In genomic region chr6:23690650-23691049, GRCh38 we compare ENCODE assay signal across 29 cellular contexts.
DNase-seq lines count a peak whose midpoint lies in the region; ATAC-seq and TF ChIP-seq lines count a peak whose summit lies in the region.
"Had no signal": no experiment of that assay in that cellular context is flagged by ENCODE, and none has a peak within 500 bp of the region (broad histone marks: within the 10 kb centered on the region; RNA-seq: fewer than 3 reads in every experiment).

No MANE protein-coding gene starts in this region.

- TF ChIP-seq EP300 in sigmoid colon (IDR thresholded peaks at IDR 0.05), result no peak

- H3K9me3 ChIP-seq in endodermal cell (ENCODE audit: control insufficient read depth, low read length) (no peaks in the 10 kb centered on the region), sigmoid colon (no peaks in the 10 kb centered on the region)
- H3K9me3 ChIP-seq: A549, tibial artery had no signal

- no peak overlapping the region for H3K9ac ChIP-seq in endodermal cell (ENCODE audit: extremely low read depth, low read length, poor library complexity, severe bottlenecking)

- H3K4me3 ChIP-seq in endodermal cell (ENCODE audit: low read length) (no peak overlapping the region), sigmoid colon (no peak overlapping the region)
- H3K4me3 ChIP-seq: A549, dorsolateral prefrontal cortex, K562, tibial artery had no signal

- no peaks in the 10 kb centered on the region for H3K4me1 ChIP-seq in endodermal cell (ENCODE audit: control insufficient read depth, insufficient read depth, low read length)
- H3K4me1 ChIP-seq in sigmoid colon, result peaks cover 0 to 28% (median 6%) of the 10 kb centered on the region in 4 donors
- H3K4me1 ChIP-seq: A549, tibial artery had no signal

- intact Hi-C loops in sigmoid colon (cut with DNase I), result no loop called here

- H3K27me3 ChIP-seq in endodermal cell (ENCODE audit: control insufficient read depth, insufficient read depth, low read length, poor library complexity, severe bottlenecking), result no peaks in the 10 kb centered on the region
- no peaks in the 10 kb centered on the region for H3K27me3 ChIP-seq in sigmoid colon
- H3K27me3 ChIP-seq: tibial artery had no signal

- H3K27ac Mint-ChIP-seq in endodermal cell, result no peak overlapping the region
- H3K27ac Mint-ChIP-seq: activated CD4-positive, alpha-beta T cell treated with anti-CD3 and anti-CD28 coated beads, Interleukin-2, amount 10 ng/mL, durations not matched to agents 7 days and 5 days; activated naive CD8-positive, alpha-beta T cell treated with anti-CD3 and anti-CD28 coated beads, Interleukin-2, amount 50 U/mL, for 24 hours; CD4-positive, alpha-beta memory T cell; naive thymus-derived CD4-positive, alpha-beta T cell; stimulated activated naive CD8-positive, alpha-beta T cell treated with anti-CD3 and anti-CD28 coated beads, Interleukin-15, Interleukin-2, amounts not matched to agents 100 ng/mL and 50 ng/mL, for 24 hours; WTC11 had no signal

- H3K36me3 ChIP-seq in endodermal cell (ENCODE audit: control insufficient read depth, insufficient read depth, low read length), result no peaks in the 10 kb centered on the region
- H3K36me3 ChIP-seq in sigmoid colon, result no peaks in the 10 kb centered on the region
- H3K36me3 ChIP-seq: tibial artery had no signal

- TF ChIP-seq POLR2A in sigmoid colon (IDR thresholded peaks at IDR 0.05), result no peak

- H3K9me3 Mint-ChIP-seq in endodermal cell, result no peaks in the 10 kb centered on the region
- H3K9me3 Mint-ChIP-seq: activated CD4-positive, alpha-beta T cell treated with anti-CD3 and anti-CD28 coated beads, Interleukin-2, amount 10 ng/mL, durations not matched to agents 7 days and 5 days; activated naive CD8-positive, alpha-beta T cell treated with anti-CD3 and anti-CD28 coated beads, Interleukin-2, amount 50 U/mL, for 24 hours; activated T-cell treated with anti-CD3 and anti-CD28 coated beads, Interleukin-2, amount 50 U/mL, for 4 hours; WTC11 had no signal

- TF ChIP-seq CTCF in endodermal cell (conservative IDR thresholded peaks at IDR 0.05), result no peak
- TF ChIP-seq CTCF in sigmoid colon (IDR thresholded peaks at IDR 0.05), result no peak

- H3K4me1 Mint-ChIP-seq in endodermal cell, result no peaks in the 10 kb centered on the region
- H3K4me1 Mint-ChIP-seq: activated CD4-positive, alpha-beta T cell treated with anti-CD3 and anti-CD28 coated beads, Interleukin-2, amount 10 ng/mL, durations not matched to agents 7 days and 5 days; activated naive CD8-positive, alpha-beta T cell treated with anti-CD3 and anti-CD28 coated beads, Interleukin-2, amount 50 U/mL, for 24 hours; CD4-positive, alpha-beta memory T cell; naive thymus-derived CD4-positive, alpha-beta T cell had no signal

- H3K36me3 Mint-ChIP-seq in endodermal cell (ENCODE audit: low read depth), result no peaks in the 10 kb centered on the region
- H3K36me3 Mint-ChIP-seq: CD4-positive, alpha-beta memory T cell; naive thymus-derived CD4-positive, alpha-beta T cell; WTC11 had no signal

- H3K27ac ChIP-seq in endodermal cell (ENCODE audit: low read depth, low read length) (peak overlapping the region; percentile 5), sigmoid colon (no peak overlapping the region)
- H3K27ac ChIP-seq: A549, dorsolateral prefrontal cortex, tibial artery had no signal

- ATAC-seq in HG03139 (IDR thresholded peaks at IDR 0.05; ENCODE audit: unreplicated experiment), result no peak
- ATAC-seq: A549; activated naive CD8-positive, alpha-beta T cell treated with anti-CD3 and anti-CD28 coated beads, Interleukin-2, amount 50 U/mL, for 24 hours; activated T-cell treated with anti-CD3 and anti-CD28 coated beads, Interleukin-2, amount 50 U/mL, for 4 hours; HCT116; K562; left ventricle myocardium superior; naive thymus-derived CD4-positive, alpha-beta T cell; WTC11 had no signal

- DNase-seq in DMS153 (lab: John Stamatoyannopoulos, UW) (peak; percentile 93), NCI-H146 (lab: John Stamatoyannopoulos, UW) (peak; percentile 97), NCI-H526 (lab: John Stamatoyannopoulos, UW) (peak; percentile 10 to 34), endodermal cell (no peak), inferior parietal cortex (ENCODE audit: extremely low spot score) (no peak), SIG-M5 treated with dmso at 0.1 percent for 504 hours (lab: John Stamatoyannopoulos, UW; ENCODE audit: unreplicated experiment) (no peak), sigmoid colon (no peak)
- DNase-seq: activated CD4-positive, alpha-beta T cell treated with anti-CD3 and anti-CD28 coated beads, Interleukin-2, amount 10 ng/mL, durations not matched to agents 7 days and 5 days; activated naive CD8-positive, alpha-beta T cell treated with anti-CD3 and anti-CD28 coated beads, Interleukin-2, amount 50 U/mL, for 24 hours; activated T-cell treated with anti-CD3 and anti-CD28 coated beads, Interleukin-2, amount 50 U/mL, for 4 hours; AML-193; CD4-positive, alpha-beta memory T cell; cerebellar nuclear complex; DMS53; dorsolateral prefrontal cortex; glutamatergic neuron; left ventricle myocardium superior; naive thymus-derived CD4-positive, alpha-beta T cell; NCI-H1694; NCI-H510A; occipital lobe; SIG-M5; tibial artery had no signal

- no peaks in the 10 kb centered on the region for H3K27me3 Mint-ChIP-seq in endodermal cell (ENCODE audit: insufficient read depth)
- H3K27me3 Mint-ChIP-seq: activated CD4-positive, alpha-beta T cell treated with anti-CD3 and anti-CD28 coated beads, Interleukin-2, amount 10 ng/mL, durations not matched to agents 7 days and 5 days; activated naive CD8-positive, alpha-beta T cell treated with anti-CD3 and anti-CD28 coated beads, Interleukin-2, amount 50 U/mL, for 24 hours; CD4-positive, alpha-beta memory T cell; naive thymus-derived CD4-positive, alpha-beta T cell; stimulated activated naive CD8-positive, alpha-beta T cell treated with anti-CD3 and anti-CD28 coated beads, Interleukin-15, Interleukin-2, amounts not matched to agents 100 ng/mL and 50 ng/mL, for 24 hours had no signal

- 81 to 90% methylated on average over 3 of the region's 3 CpGs for WGBS in endodermal cell (ENCODE audit: insufficient coverage in 1 of 2, insufficient read length in 1 of 2), 2 experiments
- 64 to 82% methylated on average over 3 of the region's 3 CpGs for WGBS in sigmoid colon, 2 donors

- H3K4me3 Mint-ChIP-seq in endodermal cell, result no peak overlapping the region
- H3K4me3 Mint-ChIP-seq: activated CD4-positive, alpha-beta T cell treated with anti-CD3 and anti-CD28 coated beads, Interleukin-2, amount 10 ng/mL, durations not matched to agents 7 days and 5 days; activated naive CD8-positive, alpha-beta T cell treated with anti-CD3 and anti-CD28 coated beads, Interleukin-2, amount 50 U/mL, for 24 hours; activated T-cell treated with anti-CD3 and anti-CD28 coated beads, Interleukin-2, amount 50 U/mL, for 4 hours; CD4-positive, alpha-beta memory T cell; naive thymus-derived CD4-positive, alpha-beta T cell; stimulated activated naive CD8-positive, alpha-beta T cell treated with anti-CD3 and anti-CD28 coated beads, Interleukin-15, Interleukin-2, amounts not matched to agents 100 ng/mL and 50 ng/mL, for 24 hours; WTC11 had no signal

Comparison
In these comparisons a context has a peak if more than half of its experiments do, and no peak if none do; other contexts are left out.
1. DNase-seq: peak in DMS153 (single experiment), NCI-H146 (single experiment) and NCI-H526 (2 of 2); none in endodermal cell (single experiment), inferior parietal cortex (single experiment), SIG-M5 treated with dmso at 0.1 percent for 504 hours (single experiment) and sigmoid colon (single experiment).